8 cellular contexts compared by ENCODE assay signal in the genomic region with DNA sequence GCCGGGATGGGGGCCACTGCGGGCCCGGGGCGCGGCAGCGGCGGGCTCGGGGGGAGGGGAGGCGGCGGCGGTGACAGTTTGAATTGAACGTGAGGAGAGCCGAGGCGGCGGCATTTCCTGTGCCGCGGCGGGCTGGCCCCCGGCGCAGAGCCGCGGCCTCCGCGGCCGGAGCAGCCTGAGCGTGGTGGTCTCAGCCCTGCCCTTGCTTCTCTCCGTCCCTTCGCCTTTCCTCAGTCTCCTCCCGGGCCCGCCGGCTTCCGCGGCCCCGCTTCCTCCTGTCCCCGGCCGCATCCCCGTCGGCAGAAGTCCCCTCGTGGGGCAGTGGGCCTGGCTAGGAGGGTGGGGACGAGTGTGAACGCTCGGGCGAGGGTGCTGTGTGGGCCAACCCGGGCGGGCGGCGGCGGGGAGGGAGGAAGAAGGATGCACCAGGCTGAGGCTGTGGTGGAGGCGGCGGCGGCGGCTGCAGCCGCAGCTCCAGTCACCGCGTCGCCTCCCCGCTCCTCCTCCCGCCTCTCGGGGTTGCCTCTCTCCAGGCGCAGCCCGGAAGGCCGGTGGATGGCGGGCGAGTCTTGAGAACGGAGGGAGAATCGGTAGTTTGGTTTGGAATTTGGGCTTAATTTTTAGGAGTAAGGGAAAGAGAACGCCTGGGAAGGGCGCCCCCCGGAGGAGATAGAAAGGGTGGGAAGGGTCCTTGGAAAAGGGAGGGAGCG. TPM values are rescaled to one million over a fixed set of nuclear protein-coding genes. Genes with fewer than 3 reads are reported as not detected.
A peak's percentile ranks its signal among the peaks of the same experiment; 100 is the strongest.
DNase-seq lines count a peak whose midpoint lies in the region; ATAC-seq and TF ChIP-seq lines count a peak whose summit lies in the region.

No MANE protein-coding gene starts in this region.

- peak overlapping the region; percentile 91 to 99 (median 97) for H3K27ac ChIP-seq in BLaER1 treated with 17β-estradiol and CSF1 and Interleukin-3, amounts not matched to agents 10 nM and 100 nM

- peaks cover 0 to 12% (median 5%) of the 10 kb centered on the region in 11 experiments; a peak in 10 of 22 replicates for H3K9me3 ChIP-seq in BLaER1 treated with 17β-estradiol and CSF1 and Interleukin-3, amounts not matched to agents 10 nM and 100 nM (replicated peaks in 1 of 11)

- DNase-seq in NCI-H774 (lab: John Stamatoyannopoulos, UW) (peak; percentile 71), memory B cell (ENCODE audit: low spot score in 2 of 2) (peak; percentile 73 to 80)
- peak; percentile 79 for DNase-seq in activated CD8-positive, alpha-beta T cell treated with anti-CD3 and anti-CD28 coated beads for 36 hours
- peak; percentile 72 for DNase-seq in effector CD4-positive, alpha-beta T cell
- DNase-seq in stimulated activated CD8-positive, alpha-beta memory T cell treated with anti-CD3 and anti-CD28 coated beads, Interleukin-12 subunit alpha, Interleukin-12 subunit beta, amount 100 ng/mL, for 24 hours (ENCODE audit: extremely low read depth): peak; percentile 48

- no peaks in the 10 kb centered on the region for H3K27me3 Mint-ChIP-seq in activated CD8-positive, alpha-beta T cell treated with anti-CD3 and anti-CD28 coated beads for 36 hours
- H3K27me3 Mint-ChIP-seq in memory B cell: no peaks in the 10 kb centered on the region

- POLR2A ChIA-PET in activated CD8-positive, alpha-beta T cell treated with anti-CD3 and anti-CD28 coated beads for 36 hours (lab: Charles Lee): interaction anchor here (0.6 to 6.8 kb wide), 26 partner anchors 10 to 923 kb away, joined by 3 to 65 read pairs (median 5); a partner anchor contains a TSS

- H4K20me1 ChIP-seq in BLaER1 treated with 17β-estradiol and CSF1 and Interleukin-3, amounts not matched to agents 10 nM and 100 nM: peaks cover 46 to 51% (median 49%) of the 10 kb centered on the region in 11 experiments

- peaks cover 18 to 57% (median 32%) of the 10 kb centered on the region in 10 experiments for H3K4me1 ChIP-seq in BLaER1 treated with 17β-estradiol and CSF1 and Interleukin-3, amounts not matched to agents 10 nM and 100 nM

- peak; percentile 27 for TF ChIP-seq CTCF in activated CD8-positive, alpha-beta T cell treated with anti-CD3 and anti-CD28 coated beads for 36 hours (IDR thresholded peaks at IDR 0.05)

- intact Hi-C loops in activated CD8-positive, alpha-beta T cell treated with anti-CD3 and anti-CD28 coated beads for 36 hours (cut with micrococcal nuclease): loop anchor here (5.0 kb wide), 3 partner anchors 74 to 109 kb away; no protein-coding TSS in a partner anchor

- ATAC-seq in GM19043 (IDR thresholded peaks at IDR 0.05; ENCODE audit: low read depth, unreplicated experiment): peak; percentile 25
- ATAC-seq in HG03378 (IDR thresholded peaks at IDR 0.05; ENCODE audit: unreplicated experiment): peak; percentile 26
- ATAC-seq in activated CD8-positive, alpha-beta T cell treated with anti-CD3 and anti-CD28 coated beads for 36 hours: peak; percentile 33
- ATAC-seq in memory B cell (ENCODE audit: low read depth): peak; percentile 45

- peak overlapping the region; percentile 84 to 94 (median 88) for H3K4me3 ChIP-seq in BLaER1 treated with 17β-estradiol and CSF1 and Interleukin-3, amounts not matched to agents 10 nM and 100 nM

- H3K36me3 Mint-ChIP-seq in activated CD8-positive, alpha-beta T cell treated with anti-CD3 and anti-CD28 coated beads for 36 hours (ENCODE audit: low read depth): peaks cover 27% of the 10 kb centered on the region
- peaks cover 4% of the 10 kb centered on the region for H3K36me3 Mint-ChIP-seq in memory B cell

- CTCF ChIA-PET in activated CD8-positive, alpha-beta T cell treated with anti-CD3 and anti-CD28 coated beads for 36 hours (lab: Charles Lee): interaction anchor here (0.7 to 2.8 kb wide), 15 partner anchors 13 to 108 kb away, joined by 3 to 8 read pairs (median 4); no protein-coding TSS in a partner anchor

- H3K9ac ChIP-seq in BLaER1 treated with 17β-estradiol and CSF1 and Interleukin-3, amounts not matched to agents 10 nM and 100 nM: peak overlapping the region; percentile 94 to 99 (median 97)

- peaks cover 0 to 28% (median 25%) of the 10 kb centered on the region in 11 experiments; a peak in 17 of 22 replicates for H3K36me3 ChIP-seq in BLaER1 treated with 17β-estradiol and CSF1 and Interleukin-3, amounts not matched to agents 10 nM and 100 nM

- no peaks in the 10 kb centered on the region for H3K27me3 ChIP-seq in BLaER1 treated with 17β-estradiol and CSF1 and Interleukin-3, amounts not matched to agents 10 nM and 100 nM

- peak overlapping the region; percentile 99 for H3K27ac Mint-ChIP-seq in activated CD8-positive, alpha-beta T cell treated with anti-CD3 and anti-CD28 coated beads for 36 hours
- peak overlapping the region; percentile 99 for H3K27ac Mint-ChIP-seq in memory B cell

- H3K4me2 ChIP-seq in BLaER1 treated with 17β-estradiol and CSF1 and Interleukin-3, amounts not matched to agents 10 nM and 100 nM: peak overlapping the region; percentile 81 to 98 (median 89)

- H3K4me3 Mint-ChIP-seq in activated CD8-positive, alpha-beta T cell treated with anti-CD3 and anti-CD28 coated beads for 36 hours: peak overlapping the region; percentile 98
- peak overlapping the region; percentile 97 for H3K4me3 Mint-ChIP-seq in memory B cell

- H3K9me3 Mint-ChIP-seq in activated CD8-positive, alpha-beta T cell treated with anti-CD3 and anti-CD28 coated beads for 36 hours: no peaks in the 10 kb centered on the region
- no peaks in the 10 kb centered on the region for H3K9me3 Mint-ChIP-seq in memory B cell

- H3K4me1 Mint-ChIP-seq in activated CD8-positive, alpha-beta T cell treated with anti-CD3 and anti-CD28 coated beads for 36 hours (ENCODE audit: low read depth): peaks cover 41% of the 10 kb centered on the region
- H3K4me1 Mint-ChIP-seq in memory B cell: peaks cover 37% of the 10 kb centered on the region

RNA-seq across cellular contexts. Expression of a gene that starts 0.7 kb away (rescaled TPM):
- 100 to 1,000 TPM; 231 to 235 TPM for total RNA-seq in activated CD8-positive, alpha-beta T cell treated with anti-CD3 and anti-CD28 coated beads for 36 hours

Comparison
In these comparisons a context has a peak if more than half of its experiments do, and no peak if none do; other contexts are left out.
1. Peak in every context shown above with its lines: DNase-seq, ATAC-seq, H3K4me3 ChIP-seq and H3K27ac ChIP-seq.